In the genomic region with DNA sequence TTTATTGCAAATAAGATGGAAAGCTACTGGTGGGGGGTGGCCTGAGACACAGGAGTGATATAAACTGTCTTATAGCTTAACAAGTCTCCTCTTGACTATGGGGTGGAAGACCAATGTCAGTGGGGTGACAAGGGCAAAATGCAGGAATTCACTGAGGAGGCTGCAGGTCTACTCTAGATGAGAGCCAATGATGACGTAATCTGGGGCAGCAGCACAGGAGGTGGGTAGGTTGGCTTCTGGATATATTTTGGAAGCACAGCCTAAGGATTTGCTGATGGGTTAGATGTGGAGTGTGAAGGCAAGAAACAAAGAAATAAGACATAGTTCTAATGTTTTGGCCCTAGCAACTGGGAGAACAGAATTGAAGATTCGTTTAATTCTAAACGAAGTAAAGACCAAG, we compare ENCODE assay signal across 17 cellular contexts.
DNase-seq lines count a peak whose midpoint lies in the region; FAIRE-seq and TF ChIP-seq lines count a peak whose summit lies in the region.
"Had no signal": no experiment of that assay in that cellular context is flagged by ENCODE, and none has a peak within 500 bp of the region (broad histone marks: within the 10 kb centered on the region; RNA-seq: fewer than 3 reads in every experiment).

No MANE protein-coding gene starts in this region.

- no peaks in the 10 kb centered on the region for H3K9me3 ChIP-seq in HEK293 (ENCODE audit: control insufficient read depth, insufficient read depth, low read depth, low read length)
- H3K9me3 ChIP-seq in mesenchymal stem cell (ENCODE audit: control insufficient read depth, low read length) = peaks cover 12% of the 10 kb centered on the region

- no peaks in the 10 kb centered on the region for H3K9me3 Mint-ChIP-seq in neural crest cell
- H3K9me3 Mint-ChIP-seq: H9 had no signal

- no peak overlapping the region for H3K4me3 ChIP-seq in H7 (ENCODE audit: insufficient read depth, low read depth, low read length)
- no peak overlapping the region for H3K4me3 ChIP-seq in HEK293 (ENCODE audit: low read depth, low read length)
- H3K4me3 ChIP-seq in coronary artery = no peak overlapping the region
- no peak overlapping the region for H3K4me3 ChIP-seq in mesenchymal stem cell (ENCODE audit: insufficient read depth in 1 of 2, low read depth in 1 of 2, low read length in 2 of 2)

- no peak overlapping the region for H2BK12ac ChIP-seq in mesenchymal stem cell (ENCODE audit: low read length in 2 of 2)

- H2BK15ac ChIP-seq in mesenchymal stem cell (ENCODE audit: low read depth, poor library complexity, severe bottlenecking) = no peak overlapping the region

- no peak overlapping the region for H3K4me3 Mint-ChIP-seq in neural crest cell
- H3K4me3 Mint-ChIP-seq: CD4-positive, alpha-beta memory T cell; HFFc6 had no signal

- CTCF ChIA-PET in HEK293 (lab: Yijun Ruan, JAX) = no interaction called here

- H3K4ac ChIP-seq in mesenchymal stem cell (ENCODE audit: low read depth in 1 of 2, low read length in 2 of 2) = no peak overlapping the region

- H3K36me3 Mint-ChIP-seq in neural crest cell (ENCODE audit: low read depth) = no peaks in the 10 kb centered on the region
- H3K36me3 Mint-ChIP-seq: CD4-positive, alpha-beta memory T cell had no signal

- H3K14ac ChIP-seq in mesenchymal stem cell (ENCODE audit: low read length in 2 of 2) = no peak overlapping the region

- no peak overlapping the region for H2BK120ac ChIP-seq in mesenchymal stem cell (ENCODE audit: low read depth, low read length)

- H2AK5ac ChIP-seq in mesenchymal stem cell (ENCODE audit: low read length, severe bottlenecking) = no peak overlapping the region

- no peak overlapping the region for H3K18ac ChIP-seq in mesenchymal stem cell (ENCODE audit: low read depth in 1 of 2, low read length in 2 of 2)

- no peaks in the 10 kb centered on the region for H3K36me3 ChIP-seq in H7 (replicated peaks; ENCODE audit: control insufficient read depth, insufficient read depth, low read length)
- H3K36me3 ChIP-seq in HEK293 (ENCODE audit: control insufficient read depth in 2 of 2, insufficient read depth in 1 of 2, low read length in 2 of 2) = no peaks in the 10 kb centered on the region
- no peaks in the 10 kb centered on the region for H3K36me3 ChIP-seq in mesenchymal stem cell (ENCODE audit: control insufficient read depth in 1 of 2, insufficient read depth in 2 of 2, low read depth in 1 of 2, low read length in 2 of 2)

- peaks cover 22% of the 10 kb centered on the region for H3K4me1 Mint-ChIP-seq in neural crest cell
- H3K4me1 Mint-ChIP-seq: CD4-positive, alpha-beta memory T cell had no signal

- H3K27ac ChIP-seq in HEK293 (ENCODE audit: extremely low read depth, low read depth, low read length) (no peak overlapping the region), coronary artery (no peak overlapping the region), mesenchymal stem cell (ENCODE audit: low read length, poor library complexity, severe bottlenecking) (no peak overlapping the region)

- H3K4me2 ChIP-seq in mesenchymal stem cell (ENCODE audit: low read length, poor library complexity, severe bottlenecking) = no peak overlapping the region

- H4K91ac ChIP-seq in mesenchymal stem cell (ENCODE audit: low read length) = no peak overlapping the region

- H3K79me1 ChIP-seq in mesenchymal stem cell (replicated peaks; ENCODE audit: low read length, poor library complexity, severe bottlenecking) = no peaks in the 10 kb centered on the region

- H3K23ac ChIP-seq in mesenchymal stem cell (ENCODE audit: low read length in 2 of 2) = no peak overlapping the region

- H3K4me1 ChIP-seq in HEK293 (ENCODE audit: control insufficient read depth, insufficient read depth, low read length) = no peaks in the 10 kb centered on the region
- no peaks in the 10 kb centered on the region for H3K4me1 ChIP-seq in mesenchymal stem cell (ENCODE audit: control insufficient read depth, insufficient read depth, low read depth, low read length)

- no peak overlapping the region for H2BK5ac ChIP-seq in mesenchymal stem cell (ENCODE audit: low read depth, low read length, poor library complexity, severe bottlenecking)

- H3K27me3 ChIP-seq in H7 (ENCODE audit: control insufficient read depth, insufficient read depth, low read length) (no peaks in the 10 kb centered on the region), mesenchymal stem cell (ENCODE audit: control insufficient read depth in 1 of 2, insufficient read depth in 1 of 2, low read length in 2 of 2) (no peaks in the 10 kb centered on the region)

- no peak for TF ChIP-seq POLR2A in GM12892 (IDR thresholded peaks at IDR 0.05; ENCODE audit: low read depth, low read length)

- H2AFZ ChIP-seq in mesenchymal stem cell (ENCODE audit: low read depth, low read length) = no peak overlapping the region

- no peaks in the 10 kb centered on the region for H3K27me3 Mint-ChIP-seq in neural crest cell (ENCODE audit: low read depth)
- H3K27me3 Mint-ChIP-seq: CD4-positive, alpha-beta memory T cell had no signal

- TF ChIP-seq CTCF in HEK293 (tag by site-specific recombination; IDR thresholded peaks at IDR 0.05) = no peak
- no peak for TF ChIP-seq CTCF in coronary artery (IDR thresholded peaks at IDR 0.05)
- TF ChIP-seq CTCF in neural crest cell (conservative IDR thresholded peaks at IDR 0.05) = no peak

- DNase-seq in H7 (peak; percentile 35), coronary artery (ENCODE audit: low spot score) (peak; percentile 41), neural crest cell (ENCODE audit: low read depth, low spot score) (no peak), GM12892 (ENCODE audit: insufficient read length) (no peak), mesenchymal stem cell (no peak)
- DNase-seq: C1 segment of cervical spinal cord; Calu3; CD4-positive, alpha-beta memory T cell; COR-L47; DMS53; DMS79 treated with DMSO at 0.1 percent for 48 hours; GF-D8; GOT3; H9; HFFc6 had no signal

- H4K8ac ChIP-seq in mesenchymal stem cell (ENCODE audit: low read length) = no peak overlapping the region

- no peak for FAIRE-seq in GM12892 (lab: Jason Lieb, UNC)
- FAIRE-seq: GM12891 had no signal

- 79% methylated on average over 3 of the region's 3 CpGs for WGBS in mesenchymal stem cell

- peak overlapping the region; percentile 1 for H3K27ac Mint-ChIP-seq in neural crest cell (ENCODE audit: unreplicated experiment)
- H3K27ac Mint-ChIP-seq: H9, HFFc6 had no signal

- POLR2A ChIA-PET in HEK293 (lab: Yijun Ruan, JAX) = no interaction called here

- H3K9ac ChIP-seq in mesenchymal stem cell (ENCODE audit: low read length) = no peak overlapping the region

TF ChIP-seq in HEK293, 187 proteins besides CTCF, POLR2A, EP300 and RAD21:
- TF ChIP-seq, protein P1, sequence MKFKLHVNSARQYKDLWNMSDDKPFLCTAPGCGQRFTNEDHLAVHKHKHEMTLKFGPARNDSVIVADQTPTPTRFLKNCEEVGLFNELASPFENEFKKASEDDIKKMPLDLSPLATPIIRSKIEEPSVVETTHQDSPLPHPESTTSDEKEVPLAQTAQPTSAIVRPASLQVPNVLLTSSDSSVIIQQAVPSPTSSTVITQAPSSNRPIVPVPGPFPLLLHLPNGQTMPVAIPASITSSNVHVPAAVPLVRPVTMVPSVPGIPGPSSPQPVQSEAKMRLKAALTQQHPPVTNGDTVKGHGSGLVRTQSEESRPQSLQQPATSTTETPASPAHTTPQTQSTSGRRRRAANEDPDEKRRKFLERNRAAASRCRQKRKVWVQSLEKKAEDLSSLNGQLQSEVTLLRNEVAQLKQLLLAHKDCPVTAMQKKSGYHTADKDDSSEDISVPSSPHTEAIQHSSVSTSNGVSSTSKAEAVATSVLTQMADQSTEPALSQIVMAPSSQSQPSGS (tag by site-specific recombination; IDR thresholded peaks at IDR 0.05; ENCODE audit: low read depth) = peak; percentile 11; the same call in 1 of the 2 replicates
- TF ChIP-seq, protein P2, sequence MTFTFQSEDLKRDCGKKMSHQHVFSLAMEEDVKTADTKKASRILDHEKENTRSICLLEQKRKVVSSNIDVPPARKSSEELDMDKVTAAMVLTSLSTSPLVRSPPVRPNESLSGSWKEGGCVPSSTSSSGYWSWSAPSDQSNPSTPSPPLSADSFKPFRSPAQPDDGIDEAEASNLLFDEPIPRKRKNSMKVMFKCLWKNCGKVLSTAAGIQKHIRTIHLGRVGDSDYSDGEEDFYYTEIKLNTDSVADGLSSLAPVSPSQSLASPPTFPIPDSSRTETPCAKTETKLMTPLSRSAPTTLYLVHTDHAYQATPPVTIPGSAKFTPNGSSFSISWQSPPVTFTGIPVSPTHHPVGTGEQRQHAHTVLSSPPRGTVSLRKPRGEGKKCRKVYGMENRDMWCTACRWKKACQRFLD (tag by site-specific recombination; IDR thresholded peaks at IDR 0.05) = no peak
TF ChIP-seq in HEK293: peak in this region for 1.

Comparison
In these comparisons a context has a peak if more than half of its experiments do, and no peak if none do; other contexts are left out.
1. DNase-seq: peak in H7 (single experiment) and coronary artery (single experiment); none in neural crest cell (single experiment), GM12892 (single experiment) and mesenchymal stem cell (single experiment).